Comparison of ENCODE assay signal across 20 cellular contexts in genomic region chr6:54980511-54981275, GRCh38.
DNase-seq lines count a peak whose midpoint lies in the region; ATAC-seq and TF ChIP-seq lines count a peak whose summit lies in the region.
"Had no signal": no experiment of that assay in that cellular context is flagged by ENCODE, and none has a peak within 500 bp of the region (broad histone marks: within the 10 kb centered on the region; RNA-seq: fewer than 3 reads in every experiment).

No MANE protein-coding gene starts in this region.

- H3K9me3 ChIP-seq in SJCRH30 (replicated peaks) = no peaks in the 10 kb centered on the region
- H3K9me3 ChIP-seq: upper lobe of right lung had no signal

- no peaks in the 10 kb centered on the region for H3K36me3 Mint-ChIP-seq in activated CD8-positive, alpha-beta T cell treated with anti-CD3 and anti-CD28 coated beads, Interleukin-2, amount 10 ng/mL, durations not matched to agents 7 days and 5 days (ENCODE audit: low read depth)

- peaks cover 3% of the 10 kb centered on the region for H3K9me3 Mint-ChIP-seq in activated CD8-positive, alpha-beta T cell treated with anti-CD3 and anti-CD28 coated beads, Interleukin-2, amount 10 ng/mL, durations not matched to agents 7 days and 5 days (ENCODE audit: insufficient read depth)

- H3K27ac ChIP-seq in foreskin keratinocyte (peak overlapping the region; percentile 84), SJCRH30 (no peak overlapping the region)
- H3K27ac ChIP-seq: heart left ventricle, Peyer's patch, upper lobe of right lung, WERI-Rb-1 had no signal

- H3K27ac Mint-ChIP-seq in activated CD8-positive, alpha-beta T cell treated with anti-CD3 and anti-CD28 coated beads, Interleukin-2, amount 10 ng/mL, durations not matched to agents 7 days and 5 days = no peak overlapping the region
- H3K27ac Mint-ChIP-seq: activated naive CD8-positive, alpha-beta T cell treated with anti-CD3 and anti-CD28 coated beads, Interleukin-2, amount 50 U/mL, for 24 hours had no signal

- H3K27me3 ChIP-seq in foreskin keratinocyte (no peaks in the 10 kb centered on the region), SJCRH30 (no peaks in the 10 kb centered on the region)
- H3K27me3 ChIP-seq: heart left ventricle, Peyer's patch, upper lobe of right lung had no signal

- TF ChIP-seq CTCF in HFF-Myc (IDR thresholded peaks at IDR 0.05; ENCODE audit: low read depth, low read length, missing control alignments) (no peak), foreskin keratinocyte (conservative IDR thresholded peaks at IDR 0.05) (no peak)

- CTCF ChIA-PET in activated CD8-positive, alpha-beta T cell treated with anti-CD3 and anti-CD28 coated beads, Interleukin-2, amount 10 ng/mL, durations not matched to agents 7 days and 5 days (lab: Charles Lee) = no interaction called here

- H3K4me3 ChIP-seq in HFF-Myc (replicated peaks; ENCODE audit: low read depth, low read length) = no peak overlapping the region
- no peak overlapping the region for H3K4me3 ChIP-seq in SJCRH30
- H3K4me3 ChIP-seq: heart left ventricle, Peyer's patch, upper lobe of right lung had no signal

- no peak overlapping the region for H3K4me3 Mint-ChIP-seq in activated CD8-positive, alpha-beta T cell treated with anti-CD3 and anti-CD28 coated beads, Interleukin-2, amount 10 ng/mL, durations not matched to agents 7 days and 5 days
- H3K4me3 Mint-ChIP-seq: activated naive CD8-positive, alpha-beta T cell treated with anti-CD3 and anti-CD28 coated beads, Interleukin-2, amount 50 U/mL, for 24 hours; neural crest cell had no signal

- H3K4me1 ChIP-seq in foreskin keratinocyte = peaks cover 11% of the 10 kb centered on the region
- no peaks in the 10 kb centered on the region for H3K4me1 ChIP-seq in SJCRH30
- H3K4me1 ChIP-seq: heart left ventricle, Peyer's patch, upper lobe of right lung had no signal

- POLR2A ChIA-PET in activated CD8-positive, alpha-beta T cell treated with anti-CD3 and anti-CD28 coated beads, Interleukin-2, amount 10 ng/mL, durations not matched to agents 7 days and 5 days (lab: Charles Lee) = no interaction called here

- peak; percentile 10 for DNase-seq in AG08395 (ENCODE audit: low spot score)
- DNase-seq in HFF-Myc (ENCODE audit: extremely low read depth, low read depth) = peak; percentile 42
- peak; percentile 90 for DNase-seq in amniotic epithelial cell (ENCODE audit: low read depth)
- DNase-seq in foreskin keratinocyte = peak; percentile 98 to 99
- DNase-seq in activated CD8-positive, alpha-beta T cell treated with anti-CD3 and anti-CD28 coated beads, Interleukin-2, amount 10 ng/mL, durations not matched to agents 7 days and 5 days = no peak
- DNase-seq in mucosa of gallbladder (ENCODE audit: low spot score) = no peak
- DNase-seq in SIG-M5 (lab: John Stamatoyannopoulos, UW) = no peak
- no peak for DNase-seq in SJCRH30
- DNase-seq: activated naive CD8-positive, alpha-beta T cell treated with anti-CD3 and anti-CD28 coated beads, Interleukin-2, amount 50 U/mL, for 24 hours; cerebellar nuclear complex; heart left ventricle; NCI-H1105 treated with DMSO at 0.1 percent for 48 hours; NCI-H2171 treated with DMSO at 0.1 percent for 48 hours; NCI-H82; Peyer's patch; stimulated activated naive CD8-positive, alpha-beta T cell treated with anti-CD3 and anti-CD28 coated beads, Interleukin-15, Interleukin-2, amounts not matched to agents 100 U/mL and 50 U/mL, for 24 hours; T-helper 1 cell; upper lobe of right lung; WERI-Rb-1 had no signal

- peak; percentile 92 for ATAC-seq in foreskin keratinocyte
- ATAC-seq in activated CD8-positive, alpha-beta T cell treated with anti-CD3 and anti-CD28 coated beads, Interleukin-2, amount 10 ng/mL, durations not matched to agents 7 days and 5 days = no peak
- ATAC-seq: activated naive CD8-positive, alpha-beta T cell treated with anti-CD3 and anti-CD28 coated beads, Interleukin-2, amount 50 U/mL, for 24 hours; heart left ventricle; stimulated activated naive CD8-positive, alpha-beta T cell treated with anti-CD3 and anti-CD28 coated beads, Interleukin-15, Interleukin-2, amounts not matched to agents 100 U/mL and 50 U/mL, for 24 hours; upper lobe of right lung had no signal

- no peaks in the 10 kb centered on the region for H3K27me3 Mint-ChIP-seq in activated CD8-positive, alpha-beta T cell treated with anti-CD3 and anti-CD28 coated beads, Interleukin-2, amount 10 ng/mL, durations not matched to agents 7 days and 5 days (ENCODE audit: low read depth)
- H3K27me3 Mint-ChIP-seq: activated naive CD8-positive, alpha-beta T cell treated with anti-CD3 and anti-CD28 coated beads, Interleukin-2, amount 50 U/mL, for 24 hours had no signal

- H3K36me3 ChIP-seq in SJCRH30 = no peaks in the 10 kb centered on the region
- H3K36me3 ChIP-seq: heart left ventricle, Peyer's patch, upper lobe of right lung, WERI-Rb-1 had no signal

- no peaks in the 10 kb centered on the region for H3K4me1 Mint-ChIP-seq in activated CD8-positive, alpha-beta T cell treated with anti-CD3 and anti-CD28 coated beads, Interleukin-2, amount 10 ng/mL, durations not matched to agents 7 days and 5 days (ENCODE audit: low read depth)
- H3K4me1 Mint-ChIP-seq: activated naive CD8-positive, alpha-beta T cell treated with anti-CD3 and anti-CD28 coated beads, Interleukin-2, amount 50 U/mL, for 24 hours; neural crest cell had no signal

Comparison
In these comparisons a context has a peak if more than half of its experiments do, and no peak if none do; other contexts are left out.
1. DNase-seq: peak in AG08395 (single experiment), HFF-Myc (single experiment), amniotic epithelial cell (single experiment) and foreskin keratinocyte (2 of 2); none in activated CD8-positive, alpha-beta T cell treated with anti-CD3 and anti-CD28 coated beads, Interleukin-2, amount 10 ng/mL, durations not matched to agents 7 days and 5 days (single experiment), mucosa of gallbladder (single experiment), SIG-M5 (single experiment) and SJCRH30 (0 of 2).